ENCODE assay signal across 10 cellular contexts in the genomic region with DNA sequence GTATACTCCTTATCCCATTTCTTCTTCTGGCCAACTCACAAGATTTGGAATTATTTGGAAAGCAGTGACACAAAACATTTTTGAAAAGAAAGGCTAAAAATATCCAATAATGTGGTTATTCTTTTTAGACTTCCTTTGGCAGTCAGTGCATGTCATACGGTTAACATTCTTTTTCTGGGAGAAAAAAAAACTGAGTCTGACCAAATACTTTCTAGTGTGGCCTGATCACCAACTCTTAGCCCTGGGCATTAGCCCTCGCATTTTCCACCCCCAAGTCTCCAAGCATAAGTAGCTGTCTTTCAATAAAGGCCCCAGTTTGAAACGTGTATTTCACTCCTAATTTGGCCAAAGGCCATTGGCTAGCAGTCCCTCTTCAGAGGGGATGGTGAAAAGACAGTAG. TPM values are rescaled to one million over a fixed set of nuclear protein-coding genes. Genes with fewer than 3 reads are reported as not detected.
DNase-seq lines count a peak whose midpoint lies in the region; ATAC-seq and TF ChIP-seq lines count a peak whose summit lies in the region.
"Had no signal": no experiment of that assay in that cellular context is flagged by ENCODE, and none has a peak within 500 bp of the region (broad histone marks: within the 10 kb centered on the region; RNA-seq: fewer than 3 reads in every experiment).

No MANE protein-coding gene starts in this region.

- no peak for ATAC-seq in Right ventricle myocardium superior (ENCODE audit: poor library complexity)
- ATAC-seq in naive thymus-derived CD8-positive, alpha-beta T cell = no peak
- no peak for ATAC-seq in HG02610 (IDR thresholded peaks at IDR 0.05; ENCODE audit: unreplicated experiment)

- H3K4me3 Mint-ChIP-seq in chondrocyte (ENCODE audit: unreplicated experiment) = peak overlapping the region; percentile 16
- H3K4me3 Mint-ChIP-seq in naive thymus-derived CD8-positive, alpha-beta T cell = peak overlapping the region; percentile 5 to 99 (median 58)

- H3K27me3 Mint-ChIP-seq in chondrocyte (ENCODE audit: low read depth) = no peaks in the 10 kb centered on the region
- H3K27me3 Mint-ChIP-seq in naive thymus-derived CD8-positive, alpha-beta T cell = no peaks in the 10 kb centered on the region

- intact Hi-C loops in Right ventricle myocardium superior (cut with DNase I) (no loop called here), colonic mucosa (cut with DNase I) (no loop called here)

- peaks cover 61% of the 10 kb centered on the region for H3K4me1 Mint-ChIP-seq in chondrocyte (ENCODE audit: low read depth)
- peaks cover 30 to 82% (median 74%) of the 10 kb centered on the region in 4 donors for H3K4me1 Mint-ChIP-seq in naive thymus-derived CD8-positive, alpha-beta T cell

- H3K4me1 ChIP-seq in right atrium auricular region (peaks cover 0 to 65% of the 10 kb centered on the region in 2 donors), colonic mucosa (no peaks in the 10 kb centered on the region)

- H3K4me3 ChIP-seq in right atrium auricular region (no peak overlapping the region), colonic mucosa (no peak overlapping the region)

- POLR2A ChIA-PET in naive thymus-derived CD8-positive, alpha-beta T cell (lab: Charles Lee) = interaction anchor here (0.6 to 14.3 kb wide), 7 partner anchors 9 to 156 kb away, joined by 3 to 368 read pairs (median 5); no protein-coding TSS in a partner anchor

- H3K27ac ChIP-seq in right atrium auricular region (peak overlapping the region; percentile 26 to 32), colonic mucosa (no peak overlapping the region)

- H3K9ac ChIP-seq in colonic mucosa (ENCODE audit: low read depth in 2 of 2, low read length in 2 of 2) = no peak overlapping the region

- no peaks in the 10 kb centered on the region for H3K9me3 Mint-ChIP-seq in chondrocyte (ENCODE audit: low read depth)
- no peaks in the 10 kb centered on the region for H3K9me3 Mint-ChIP-seq in naive thymus-derived CD8-positive, alpha-beta T cell

- TF ChIP-seq CTCF in right atrium auricular region (IDR thresholded peaks at IDR 0.05) (no peak), chondrocyte (IDR thresholded peaks at IDR 0.05) (no peak), colonic mucosa (IDR thresholded peaks at IDR 0.05) (no peak)

- DNase-seq in right atrium auricular region (ENCODE audit: low spot score) = no peak
- no peak for DNase-seq in Right ventricle myocardium superior
- DNase-seq in chondrocyte (ENCODE audit: low spot score) = no peak
- no peak for DNase-seq in naive thymus-derived CD8-positive, alpha-beta T cell
- no peak for DNase-seq in colonic mucosa
- no peak for DNase-seq in NCI-H1105 (lab: John Stamatoyannopoulos, UW)
- DNase-seq in GM19238 (ENCODE audit: insufficient read length, low spot score) = no peak
- DNase-seq: GOT3, NCI-H2029 treated with DMSO at 0.1 percent for 48 hours had no signal

- H3K9me3 ChIP-seq in right atrium auricular region = no peaks in the 10 kb centered on the region
- H3K9me3 ChIP-seq in colonic mucosa = no peaks in the 10 kb centered on the region

- H3K36me3 Mint-ChIP-seq in chondrocyte (ENCODE audit: low read depth) = no peaks in the 10 kb centered on the region
- H3K36me3 Mint-ChIP-seq in naive thymus-derived CD8-positive, alpha-beta T cell = peaks cover 0 to 63% (median 9%) of the 10 kb centered on the region in 3 donors

- no peaks in the 10 kb centered on the region for H3K27me3 ChIP-seq in right atrium auricular region
- H3K27me3 ChIP-seq in colonic mucosa = no peaks in the 10 kb centered on the region

- H3K27ac Mint-ChIP-seq in chondrocyte (ENCODE audit: unreplicated experiment) = peak overlapping the region; percentile 75
- peak overlapping the region; percentile 18 to 96 (median 80) for H3K27ac Mint-ChIP-seq in naive thymus-derived CD8-positive, alpha-beta T cell

- H3K36me3 ChIP-seq in right atrium auricular region (no peaks in the 10 kb centered on the region), colonic mucosa (no peaks in the 10 kb centered on the region)

RNA-seq across cellular contexts. Expression of a gene that starts 5.9 kb away (rescaled TPM):
- total RNA-seq in right atrium auricular region (10 to 100 TPM; 55.4 to 88.4 TPM), Right ventricle myocardium superior (117 TPM), chondrocyte (30.9 to 51.1 TPM (median 47.9 TPM) in 3 replicates), colonic mucosa (10 to 100 TPM; 52.6 to 90.3 TPM)
- 100 to 1,000 TPM; 172 to 177 TPM for total RNA-seq in naive thymus-derived CD8-positive, alpha-beta T cell
- polyA plus RNA-seq in naive thymus-derived CD8-positive, alpha-beta T cell = 1 to 10 TPM; 5.5 to 7.8 (median 5.7) TPM
